Comparison of ENCODE assay signal across 1 cellular context in genomic region chr3:108296239-108296638, GRCh38.
TF ChIP-seq lines count a peak whose summit lies in the region.

HHLA2 (plus strand) TSS chr3:108296548; CDS start chr3:108351814, 55,266 bp downstream.

TF ChIP-seq in GM12878, 131 proteins besides CTCF, POLR2A, EP300 and RAD21:
- TF ChIP-seq TCF7 (IDR thresholded peaks at IDR 0.05; ENCODE audit: borderline replicate concordance): no peak
- TF ChIP-seq ZSCAN29 (IDR thresholded peaks at IDR 0.05): no peak
- TF ChIP-seq PML (IDR thresholded peaks at IDR 0.05; ENCODE audit: low read length): no peak
- TF ChIP-seq, protein P1, sequence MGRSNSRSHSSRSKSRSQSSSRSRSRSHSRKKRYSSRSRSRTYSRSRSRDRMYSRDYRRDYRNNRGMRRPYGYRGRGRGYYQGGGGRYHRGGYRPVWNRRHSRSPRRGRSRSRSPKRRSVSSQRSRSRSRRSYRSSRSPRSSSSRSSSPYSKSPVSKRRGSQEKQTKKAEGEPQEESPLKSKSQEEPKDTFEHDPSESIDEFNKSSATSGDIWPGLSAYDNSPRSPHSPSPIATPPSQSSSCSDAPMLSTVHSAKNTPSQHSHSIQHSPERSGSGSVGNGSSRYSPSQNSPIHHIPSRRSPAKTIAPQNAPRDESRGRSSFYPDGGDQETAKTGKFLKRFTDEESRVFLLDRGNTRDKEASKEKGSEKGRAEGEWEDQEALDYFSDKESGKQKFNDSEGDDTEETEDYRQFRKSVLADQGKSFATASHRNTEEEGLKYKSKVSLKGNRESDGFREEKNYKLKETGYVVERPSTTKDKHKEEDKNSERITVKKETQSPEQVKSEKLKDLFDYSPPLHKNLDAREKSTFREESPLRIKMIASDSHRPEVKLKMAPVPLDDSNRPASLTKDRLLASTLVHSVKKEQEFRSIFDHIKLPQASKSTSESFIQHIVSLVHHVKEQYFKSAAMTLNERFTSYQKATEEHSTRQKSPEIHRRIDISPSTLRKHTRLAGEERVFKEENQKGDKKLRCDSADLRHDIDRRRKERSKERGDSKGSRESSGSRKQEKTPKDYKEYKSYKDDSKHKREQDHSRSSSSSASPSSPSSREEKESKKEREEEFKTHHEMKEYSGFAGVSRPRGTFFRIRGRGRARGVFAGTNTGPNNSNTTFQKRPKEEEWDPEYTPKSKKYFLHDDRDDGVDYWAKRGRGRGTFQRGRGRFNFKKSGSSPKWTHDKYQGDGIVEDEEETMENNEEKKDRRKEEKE (IDR thresholded peaks at IDR 0.05): no peak
- TF ChIP-seq MYB (IDR thresholded peaks at IDR 0.05; ENCODE audit: borderline replicate concordance, low read depth, low read length): no peak
- TF ChIP-seq NFIC (IDR thresholded peaks at IDR 0.05; ENCODE audit: low read depth, low read length): peak; percentile 36; the same call in 1 of the 2 replicates
- TF ChIP-seq JUNB (IDR thresholded peaks at IDR 0.05): peak; percentile 51
- TF ChIP-seq SRF (IDR thresholded peaks at IDR 0.05; ENCODE audit: low read depth in 2 of 2, low read length in 2 of 2): no peak
- no peak for TF ChIP-seq IKZF1 (conservative IDR thresholded peaks at IDR 0.05)
- TF ChIP-seq ETV6 (conservative IDR thresholded peaks at IDR 0.05 in 1 of 2, IDR thresholded peaks at IDR 0.05 in 1 of 2; ENCODE audit: borderline replicate concordance in 1 of 2, low read depth in 1 of 2): peak in 1 of 2 experiments; percentile 12; a peak in 1 of 4 replicates
- no peak for TF ChIP-seq NR2C2 (IDR thresholded peaks at IDR 0.05; ENCODE audit: borderline replicate concordance, control insufficient read depth, insufficient read length, low read depth)
- no peak for TF ChIP-seq BRCA1 (IDR thresholded peaks at IDR 0.05; ENCODE audit: low read depth, low read length)
- no peak for TF ChIP-seq SREBF1 (IDR thresholded peaks at IDR 0.05; ENCODE audit: low read length)
- TF ChIP-seq IRF4 (IDR thresholded peaks at IDR 0.05; ENCODE audit: low read depth, low read length): peak; percentile 24; the same call in 1 of the 2 replicates
- TF ChIP-seq, protein P2, sequence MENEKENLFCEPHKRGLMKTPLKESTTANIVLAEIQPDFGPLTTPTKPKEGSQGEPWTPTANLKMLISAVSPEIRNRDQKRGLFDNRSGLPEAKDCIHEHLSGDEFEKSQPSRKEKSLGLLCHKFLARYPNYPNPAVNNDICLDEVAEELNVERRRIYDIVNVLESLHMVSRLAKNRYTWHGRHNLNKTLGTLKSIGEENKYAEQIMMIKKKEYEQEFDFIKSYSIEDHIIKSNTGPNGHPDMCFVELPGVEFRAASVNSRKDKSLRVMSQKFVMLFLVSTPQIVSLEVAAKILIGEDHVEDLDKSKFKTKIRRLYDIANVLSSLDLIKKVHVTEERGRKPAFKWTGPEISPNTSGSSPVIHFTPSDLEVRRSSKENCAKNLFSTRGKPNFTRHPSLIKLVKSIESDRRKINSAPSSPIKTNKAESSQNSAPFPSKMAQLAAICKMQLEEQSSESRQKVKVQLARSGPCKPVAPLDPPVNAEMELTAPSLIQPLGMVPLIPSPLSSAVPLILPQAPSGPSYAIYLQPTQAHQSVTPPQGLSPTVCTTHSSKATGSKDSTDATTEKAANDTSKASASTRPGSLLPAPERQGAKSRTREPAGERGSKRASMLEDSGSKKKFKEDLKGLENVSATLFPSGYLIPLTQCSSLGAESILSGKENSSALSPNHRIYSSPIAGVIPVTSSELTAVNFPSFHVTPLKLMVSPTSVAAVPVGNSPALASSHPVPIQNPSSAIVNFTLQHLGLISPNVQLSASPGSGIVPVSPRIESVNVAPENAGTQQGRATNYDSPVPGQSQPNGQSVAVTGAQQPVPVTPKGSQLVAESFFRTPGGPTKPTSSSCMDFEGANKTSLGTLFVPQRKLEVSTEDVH (IDR thresholded peaks at IDR 0.05; ENCODE audit: low read depth, partially characterized antibody): no peak
- no peak for TF ChIP-seq CBX3 (IDR thresholded peaks at IDR 0.05; ENCODE audit: borderline replicate concordance, low read depth)
- TF ChIP-seq SUPT20H (IDR thresholded peaks at IDR 0.05; ENCODE audit: borderline replicate concordance, control insufficient read depth, low read depth, low read length): no peak
- TF ChIP-seq ATF2 (IDR thresholded peaks at IDR 0.05; ENCODE audit: low read length): peak; percentile 48; the same call in 1 of the 2 replicates
- no peak for TF ChIP-seq E4F1 (IDR thresholded peaks at IDR 0.05; ENCODE audit: borderline replicate concordance, partially characterized antibody)
TF ChIP-seq in GM12878: peak in this region for 5.
